In the genomic region with DNA sequence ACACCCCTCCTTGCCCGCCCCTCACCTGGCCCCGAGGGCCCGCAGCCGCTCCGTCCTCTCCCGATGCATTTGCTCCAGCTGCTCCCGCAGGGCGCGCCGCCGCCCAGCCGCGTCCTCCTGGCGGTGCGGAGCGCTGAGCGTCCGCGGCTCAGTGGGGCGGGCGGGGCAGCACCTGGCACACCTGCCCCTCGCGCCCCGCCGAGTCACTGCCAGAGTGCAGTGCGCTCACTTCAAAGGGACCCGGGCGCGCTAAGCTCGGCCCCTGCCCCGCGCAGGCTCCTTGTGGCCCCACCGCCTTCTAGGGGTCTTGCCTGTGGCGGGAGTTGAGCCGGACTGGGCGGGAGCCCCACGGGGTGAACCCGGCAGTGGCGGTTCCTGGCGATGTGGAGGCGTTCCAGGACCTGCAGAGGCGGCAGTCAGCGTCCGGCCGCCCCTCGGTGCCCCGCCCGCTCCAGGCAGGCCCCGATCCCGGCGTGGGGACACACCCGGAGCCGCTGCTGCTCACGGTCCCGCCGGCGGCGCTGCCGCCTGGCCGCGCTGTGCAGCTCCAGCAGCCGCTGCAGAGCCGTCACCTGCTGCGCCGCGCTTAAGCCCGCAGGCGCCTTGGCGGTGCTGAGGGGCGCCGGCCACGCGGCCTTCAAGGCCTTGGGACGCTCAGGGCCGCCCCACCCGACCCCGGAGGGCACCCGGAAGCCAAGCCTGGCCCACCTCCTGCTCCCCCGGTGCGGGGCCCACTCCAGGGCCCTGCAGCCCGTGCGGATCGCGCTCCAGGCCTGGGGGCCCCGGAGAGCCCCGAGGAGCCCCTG, we compare ENCODE assay signal across 1 cellular context.
A peak's percentile ranks its signal among the peaks of the same experiment; 100 is the strongest.
TF ChIP-seq lines count a peak whose summit lies in the region.

No MANE protein-coding gene starts in this region.

TF ChIP-seq in HepG2, 621 proteins besides CTCF, POLR2A, EP300 and RAD21 (continued from another document and continues in another):
- TF ChIP-seq, protein P1, sequence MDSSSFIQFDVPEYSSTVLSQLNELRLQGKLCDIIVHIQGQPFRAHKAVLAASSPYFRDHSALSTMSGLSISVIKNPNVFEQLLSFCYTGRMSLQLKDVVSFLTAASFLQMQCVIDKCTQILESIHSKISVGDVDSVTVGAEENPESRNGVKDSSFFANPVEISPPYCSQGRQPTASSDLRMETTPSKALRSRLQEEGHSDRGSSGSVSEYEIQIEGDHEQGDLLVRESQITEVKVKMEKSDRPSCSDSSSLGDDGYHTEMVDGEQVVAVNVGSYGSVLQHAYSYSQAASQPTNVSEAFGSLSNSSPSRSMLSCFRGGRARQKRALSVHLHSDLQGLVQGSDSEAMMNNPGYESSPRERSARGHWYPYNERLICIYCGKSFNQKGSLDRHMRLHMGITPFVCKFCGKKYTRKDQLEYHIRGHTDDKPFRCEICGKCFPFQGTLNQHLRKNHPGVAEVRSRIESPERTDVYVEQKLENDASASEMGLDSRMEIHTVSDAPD (CRISPR knock-in tag; IDR thresholded peaks at IDR 0.05): no peak
- no peak for TF ChIP-seq HCFC1 (IDR thresholded peaks at IDR 0.05; ENCODE audit: low read depth, low read length)
- TF ChIP-seq, protein P2, sequence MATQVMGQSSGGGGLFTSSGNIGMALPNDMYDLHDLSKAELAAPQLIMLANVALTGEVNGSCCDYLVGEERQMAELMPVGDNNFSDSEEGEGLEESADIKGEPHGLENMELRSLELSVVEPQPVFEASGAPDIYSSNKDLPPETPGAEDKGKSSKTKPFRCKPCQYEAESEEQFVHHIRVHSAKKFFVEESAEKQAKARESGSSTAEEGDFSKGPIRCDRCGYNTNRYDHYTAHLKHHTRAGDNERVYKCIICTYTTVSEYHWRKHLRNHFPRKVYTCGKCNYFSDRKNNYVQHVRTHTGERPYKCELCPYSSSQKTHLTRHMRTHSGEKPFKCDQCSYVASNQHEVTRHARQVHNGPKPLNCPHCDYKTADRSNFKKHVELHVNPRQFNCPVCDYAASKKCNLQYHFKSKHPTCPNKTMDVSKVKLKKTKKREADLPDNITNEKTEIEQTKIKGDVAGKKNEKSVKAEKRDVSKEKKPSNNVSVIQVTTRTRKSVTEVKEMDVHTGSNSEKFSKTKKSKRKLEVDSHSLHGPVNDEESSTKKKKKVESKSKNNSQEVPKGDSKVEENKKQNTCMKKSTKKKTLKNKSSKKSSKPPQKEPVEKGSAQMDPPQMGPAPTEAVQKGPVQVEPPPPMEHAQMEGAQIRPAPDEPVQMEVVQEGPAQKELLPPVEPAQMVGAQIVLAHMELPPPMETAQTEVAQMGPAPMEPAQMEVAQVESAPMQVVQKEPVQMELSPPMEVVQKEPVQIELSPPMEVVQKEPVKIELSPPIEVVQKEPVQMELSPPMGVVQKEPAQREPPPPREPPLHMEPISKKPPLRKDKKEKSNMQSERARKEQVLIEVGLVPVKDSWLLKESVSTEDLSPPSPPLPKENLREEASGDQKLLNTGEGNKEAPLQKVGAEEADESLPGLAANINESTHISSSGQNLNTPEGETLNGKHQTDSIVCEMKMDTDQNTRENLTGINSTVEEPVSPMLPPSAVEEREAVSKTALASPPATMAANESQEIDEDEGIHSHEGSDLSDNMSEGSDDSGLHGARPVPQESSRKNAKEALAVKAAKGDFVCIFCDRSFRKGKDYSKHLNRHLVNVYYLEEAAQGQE (IDR thresholded peaks at IDR 0.05; ENCODE audit: borderline replicate concordance in 1 of 2, low read depth in 1 of 2, low read length in 2 of 2): no peak
- TF ChIP-seq, protein P3, sequence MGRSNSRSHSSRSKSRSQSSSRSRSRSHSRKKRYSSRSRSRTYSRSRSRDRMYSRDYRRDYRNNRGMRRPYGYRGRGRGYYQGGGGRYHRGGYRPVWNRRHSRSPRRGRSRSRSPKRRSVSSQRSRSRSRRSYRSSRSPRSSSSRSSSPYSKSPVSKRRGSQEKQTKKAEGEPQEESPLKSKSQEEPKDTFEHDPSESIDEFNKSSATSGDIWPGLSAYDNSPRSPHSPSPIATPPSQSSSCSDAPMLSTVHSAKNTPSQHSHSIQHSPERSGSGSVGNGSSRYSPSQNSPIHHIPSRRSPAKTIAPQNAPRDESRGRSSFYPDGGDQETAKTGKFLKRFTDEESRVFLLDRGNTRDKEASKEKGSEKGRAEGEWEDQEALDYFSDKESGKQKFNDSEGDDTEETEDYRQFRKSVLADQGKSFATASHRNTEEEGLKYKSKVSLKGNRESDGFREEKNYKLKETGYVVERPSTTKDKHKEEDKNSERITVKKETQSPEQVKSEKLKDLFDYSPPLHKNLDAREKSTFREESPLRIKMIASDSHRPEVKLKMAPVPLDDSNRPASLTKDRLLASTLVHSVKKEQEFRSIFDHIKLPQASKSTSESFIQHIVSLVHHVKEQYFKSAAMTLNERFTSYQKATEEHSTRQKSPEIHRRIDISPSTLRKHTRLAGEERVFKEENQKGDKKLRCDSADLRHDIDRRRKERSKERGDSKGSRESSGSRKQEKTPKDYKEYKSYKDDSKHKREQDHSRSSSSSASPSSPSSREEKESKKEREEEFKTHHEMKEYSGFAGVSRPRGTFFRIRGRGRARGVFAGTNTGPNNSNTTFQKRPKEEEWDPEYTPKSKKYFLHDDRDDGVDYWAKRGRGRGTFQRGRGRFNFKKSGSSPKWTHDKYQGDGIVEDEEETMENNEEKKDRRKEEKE (IDR thresholded peaks at IDR 0.05): no peak
- no peak for TF ChIP-seq RBM22 (optimal IDR thresholded peaks at IDR 0.05; ENCODE audit: low read length)
- TF ChIP-seq ZNF224 (CRISPR knock-in tag; IDR thresholded peaks at IDR 0.05): no peak; the same call in 1 of the 2 replicates
- no peak for TF ChIP-seq ZFP36L1 (CRISPR knock-in tag; IDR thresholded peaks at IDR 0.05)
- no peak for TF ChIP-seq GTF2F1 (IDR thresholded peaks at IDR 0.05; ENCODE audit: low read length)
- TF ChIP-seq, protein P4, sequence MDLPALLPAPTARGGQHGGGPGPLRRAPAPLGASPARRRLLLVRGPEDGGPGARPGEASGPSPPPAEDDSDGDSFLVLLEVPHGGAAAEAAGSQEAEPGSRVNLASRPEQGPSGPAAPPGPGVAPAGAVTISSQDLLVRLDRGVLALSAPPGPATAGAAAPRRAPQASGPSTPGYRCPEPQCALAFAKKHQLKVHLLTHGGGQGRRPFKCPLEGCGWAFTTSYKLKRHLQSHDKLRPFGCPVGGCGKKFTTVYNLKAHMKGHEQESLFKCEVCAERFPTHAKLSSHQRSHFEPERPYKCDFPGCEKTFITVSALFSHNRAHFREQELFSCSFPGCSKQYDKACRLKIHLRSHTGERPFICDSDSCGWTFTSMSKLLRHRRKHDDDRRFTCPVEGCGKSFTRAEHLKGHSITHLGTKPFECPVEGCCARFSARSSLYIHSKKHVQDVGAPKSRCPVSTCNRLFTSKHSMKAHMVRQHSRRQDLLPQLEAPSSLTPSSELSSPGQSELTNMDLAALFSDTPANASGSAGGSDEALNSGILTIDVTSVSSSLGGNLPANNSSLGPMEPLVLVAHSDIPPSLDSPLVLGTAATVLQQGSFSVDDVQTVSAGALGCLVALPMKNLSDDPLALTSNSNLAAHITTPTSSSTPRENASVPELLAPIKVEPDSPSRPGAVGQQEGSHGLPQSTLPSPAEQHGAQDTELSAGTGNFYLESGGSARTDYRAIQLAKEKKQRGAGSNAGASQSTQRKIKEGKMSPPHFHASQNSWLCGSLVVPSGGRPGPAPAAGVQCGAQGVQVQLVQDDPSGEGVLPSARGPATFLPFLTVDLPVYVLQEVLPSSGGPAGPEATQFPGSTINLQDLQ (CRISPR knock-in tag; IDR thresholded peaks at IDR 0.05): no peak
- no peak for TF ChIP-seq CBX5 (CRISPR knock-in tag; IDR thresholded peaks at IDR 0.05; ENCODE audit: borderline replicate concordance)
- no peak for TF ChIP-seq ZNF430 (CRISPR knock-in tag; IDR thresholded peaks at IDR 0.05)
- no peak for TF ChIP-seq ZNF775 (CRISPR knock-in tag; IDR thresholded peaks at IDR 0.05; ENCODE audit: borderline replicate concordance)
- no peak for TF ChIP-seq ZNF10 (CRISPR knock-in tag; IDR thresholded peaks at IDR 0.05; ENCODE audit: borderline replicate concordance, low read depth)
- TF ChIP-seq ZFP82 (CRISPR knock-in tag; IDR thresholded peaks at IDR 0.05; ENCODE audit: borderline replicate concordance): no peak
- no peak for TF ChIP-seq ZNF749 (CRISPR knock-in tag; IDR thresholded peaks at IDR 0.05; ENCODE audit: borderline replicate concordance)
- no peak for TF ChIP-seq SNAPC2 (CRISPR knock-in tag; IDR thresholded peaks at IDR 0.05)
- TF ChIP-seq, protein P5, sequence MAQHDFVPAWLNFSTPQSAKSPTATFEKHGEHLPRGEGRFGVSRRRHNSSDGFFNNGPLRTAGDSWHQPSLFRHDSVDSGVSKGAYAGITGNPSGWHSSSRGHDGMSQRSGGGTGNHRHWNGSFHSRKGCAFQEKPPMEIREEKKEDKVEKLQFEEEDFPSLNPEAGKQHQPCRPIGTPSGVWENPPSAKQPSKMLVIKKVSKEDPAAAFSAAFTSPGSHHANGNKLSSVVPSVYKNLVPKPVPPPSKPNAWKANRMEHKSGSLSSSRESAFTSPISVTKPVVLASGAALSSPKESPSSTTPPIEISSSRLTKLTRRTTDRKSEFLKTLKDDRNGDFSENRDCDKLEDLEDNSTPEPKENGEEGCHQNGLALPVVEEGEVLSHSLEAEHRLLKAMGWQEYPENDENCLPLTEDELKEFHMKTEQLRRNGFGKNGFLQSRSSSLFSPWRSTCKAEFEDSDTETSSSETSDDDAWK (CRISPR knock-in tag; IDR thresholded peaks at IDR 0.05): no peak
- TF ChIP-seq SATB2 (CRISPR knock-in tag; IDR thresholded peaks at IDR 0.05): 0 out of 2 replicates have a peak, but pooled peaks have one; percentile 54
- no peak for TF ChIP-seq SMAD3 (CRISPR knock-in tag; IDR thresholded peaks at IDR 0.05)
- TF ChIP-seq, protein P6, sequence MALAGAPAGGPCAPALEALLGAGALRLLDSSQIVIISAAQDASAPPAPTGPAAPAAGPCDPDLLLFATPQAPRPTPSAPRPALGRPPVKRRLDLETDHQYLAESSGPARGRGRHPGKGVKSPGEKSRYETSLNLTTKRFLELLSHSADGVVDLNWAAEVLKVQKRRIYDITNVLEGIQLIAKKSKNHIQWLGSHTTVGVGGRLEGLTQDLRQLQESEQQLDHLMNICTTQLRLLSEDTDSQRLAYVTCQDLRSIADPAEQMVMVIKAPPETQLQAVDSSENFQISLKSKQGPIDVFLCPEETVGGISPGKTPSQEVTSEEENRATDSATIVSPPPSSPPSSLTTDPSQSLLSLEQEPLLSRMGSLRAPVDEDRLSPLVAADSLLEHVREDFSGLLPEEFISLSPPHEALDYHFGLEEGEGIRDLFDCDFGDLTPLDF (CRISPR knock-in tag; IDR thresholded peaks at IDR 0.05): no peak
- TF ChIP-seq REPIN1 (CRISPR knock-in tag; IDR thresholded peaks at IDR 0.05; ENCODE audit: borderline replicate concordance, low read depth): no peak
- no peak for TF ChIP-seq HDAC6 (IDR thresholded peaks at IDR 0.05; ENCODE audit: low read depth, low read length)
- TF ChIP-seq, protein P7, sequence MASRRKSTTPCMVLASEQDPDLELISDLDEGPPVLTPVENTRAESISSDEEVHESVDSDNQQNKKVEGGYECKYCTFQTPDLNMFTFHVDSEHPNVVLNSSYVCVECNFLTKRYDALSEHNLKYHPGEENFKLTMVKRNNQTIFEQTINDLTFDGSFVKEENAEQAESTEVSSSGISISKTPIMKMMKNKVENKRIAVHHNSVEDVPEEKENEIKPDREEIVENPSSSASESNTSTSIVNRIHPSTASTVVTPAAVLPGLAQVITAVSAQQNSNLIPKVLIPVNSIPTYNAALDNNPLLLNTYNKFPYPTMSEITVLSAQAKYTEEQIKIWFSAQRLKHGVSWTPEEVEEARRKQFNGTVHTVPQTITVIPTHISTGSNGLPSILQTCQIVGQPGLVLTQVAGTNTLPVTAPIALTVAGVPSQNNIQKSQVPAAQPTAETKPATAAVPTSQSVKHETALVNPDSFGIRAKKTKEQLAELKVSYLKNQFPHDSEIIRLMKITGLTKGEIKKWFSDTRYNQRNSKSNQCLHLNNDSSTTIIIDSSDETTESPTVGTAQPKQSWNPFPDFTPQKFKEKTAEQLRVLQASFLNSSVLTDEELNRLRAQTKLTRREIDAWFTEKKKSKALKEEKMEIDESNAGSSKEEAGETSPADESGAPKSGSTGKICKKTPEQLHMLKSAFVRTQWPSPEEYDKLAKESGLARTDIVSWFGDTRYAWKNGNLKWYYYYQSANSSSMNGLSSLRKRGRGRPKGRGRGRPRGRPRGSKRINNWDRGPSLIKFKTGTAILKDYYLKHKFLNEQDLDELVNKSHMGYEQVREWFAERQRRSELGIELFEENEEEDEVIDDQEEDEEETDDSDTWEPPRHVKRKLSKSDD (CRISPR knock-in tag; IDR thresholded peaks at IDR 0.05; ENCODE audit: low read depth): no peak
- TF ChIP-seq, protein P8, sequence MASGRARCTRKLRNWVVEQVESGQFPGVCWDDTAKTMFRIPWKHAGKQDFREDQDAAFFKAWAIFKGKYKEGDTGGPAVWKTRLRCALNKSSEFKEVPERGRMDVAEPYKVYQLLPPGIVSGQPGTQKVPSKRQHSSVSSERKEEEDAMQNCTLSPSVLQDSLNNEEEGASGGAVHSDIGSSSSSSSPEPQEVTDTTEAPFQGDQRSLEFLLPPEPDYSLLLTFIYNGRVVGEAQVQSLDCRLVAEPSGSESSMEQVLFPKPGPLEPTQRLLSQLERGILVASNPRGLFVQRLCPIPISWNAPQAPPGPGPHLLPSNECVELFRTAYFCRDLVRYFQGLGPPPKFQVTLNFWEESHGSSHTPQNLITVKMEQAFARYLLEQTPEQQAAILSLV (CRISPR knock-in tag; IDR thresholded peaks at IDR 0.05; ENCODE audit: borderline replicate concordance): 0 out of 2 replicates have a peak, but pooled peaks have one; percentile 36
- TF ChIP-seq ZNF670 (CRISPR knock-in tag; IDR thresholded peaks at IDR 0.05; ENCODE audit: borderline replicate concordance): no peak
